Comparison of ENCODE assay signal across 23 cellular contexts in the genomic region with DNA sequence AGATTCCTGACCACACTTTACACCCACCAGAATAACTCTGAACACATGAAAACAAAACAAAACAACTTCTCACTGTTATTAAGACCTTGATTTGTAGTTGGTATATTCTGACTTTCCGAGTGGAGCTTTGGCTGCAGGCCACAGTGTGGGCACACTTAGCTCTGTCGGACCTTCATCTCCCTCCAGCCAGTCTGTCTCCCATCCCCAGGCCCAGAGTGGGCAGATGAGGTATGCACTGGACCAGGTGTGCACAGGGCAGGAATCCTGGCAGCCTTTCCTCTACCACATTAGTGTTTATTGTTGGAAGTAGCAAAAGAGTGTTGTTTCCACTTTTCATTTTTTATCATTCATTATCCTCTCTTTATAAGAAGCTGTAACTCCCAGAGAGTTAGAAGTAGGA.
"Had no signal": no experiment of that assay in that cellular context is flagged by ENCODE, and none has a peak within 500 bp of the region (broad histone marks: within the 10 kb centered on the region; RNA-seq: fewer than 3 reads in every experiment).

No MANE protein-coding gene starts in this region.

- H3K36me3 ChIP-seq: colonic mucosa, esophagus squamous epithelium, gastrocnemius medialis, gastroesophageal sphincter, heart left ventricle, heart right ventricle had no signal

- H3K4me3 Mint-ChIP-seq: dendritic cell treated with granulocyte-macrophage colony-stimulating factor and Interleukin-4, amounts not matched to agents 40 ng/mL and 50 ng/mL, for 4 days; effector memory CD8-positive, alpha-beta T cell had no signal

- H3K27ac Mint-ChIP-seq: dendritic cell treated with granulocyte-macrophage colony-stimulating factor and Interleukin-4, amounts not matched to agents 40 ng/mL and 50 ng/mL, for 4 days; effector memory CD8-positive, alpha-beta T cell had no signal

- H3K4me3 ChIP-seq: colonic mucosa, coronary artery, dorsolateral prefrontal cortex, esophagus squamous epithelium, gastrocnemius medialis, gastroesophageal sphincter, heart left ventricle, heart right ventricle had no signal

- H3K9me3 ChIP-seq: colonic mucosa, gastrocnemius medialis had no signal

- H3K27me3 Mint-ChIP-seq: dendritic cell treated with granulocyte-macrophage colony-stimulating factor and Interleukin-4, amounts not matched to agents 40 ng/mL and 50 ng/mL, for 4 days; effector memory CD8-positive, alpha-beta T cell had no signal

- DNase-seq: colonic mucosa; cortex of kidney; dermis blood vessel endothelial cell; dorsolateral prefrontal cortex; effector CD4-positive, alpha-beta T cell; effector CD8-positive, alpha-beta T cell; effector memory CD4-positive, alpha-beta T cell; effector memory CD8-positive, alpha-beta T cell; erythroblast; esophagus squamous epithelium; foreskin fibroblast; foreskin keratinocyte; foreskin melanocyte; gastrocnemius medialis; glutamatergic neuron; head of caudate nucleus; heart left ventricle; heart right ventricle had no signal

- H3K27me3 ChIP-seq: colonic mucosa, dorsolateral prefrontal cortex, esophagus squamous epithelium, foreskin keratinocyte, gastrocnemius medialis, heart left ventricle, heart right ventricle had no signal

- H3K4me1 ChIP-seq: colonic mucosa, esophagus squamous epithelium, foreskin keratinocyte, gastrocnemius medialis, gastroesophageal sphincter, heart left ventricle, heart right ventricle had no signal

- H3K27ac ChIP-seq: colonic mucosa, coronary artery, dorsolateral prefrontal cortex, epithelial cell of prostate, esophagus squamous epithelium, foreskin keratinocyte, gastrocnemius medialis, gastroesophageal sphincter, heart left ventricle, heart right ventricle had no signal

- ATAC-seq: effector memory CD8-positive, alpha-beta T cell; esophagus mucosa; foreskin keratinocyte; gastrocnemius medialis; gastroesophageal sphincter; heart left ventricle; heart right ventricle had no signal
